Comparison of ENCODE assay signal across 12 cellular contexts in the genomic region with DNA sequence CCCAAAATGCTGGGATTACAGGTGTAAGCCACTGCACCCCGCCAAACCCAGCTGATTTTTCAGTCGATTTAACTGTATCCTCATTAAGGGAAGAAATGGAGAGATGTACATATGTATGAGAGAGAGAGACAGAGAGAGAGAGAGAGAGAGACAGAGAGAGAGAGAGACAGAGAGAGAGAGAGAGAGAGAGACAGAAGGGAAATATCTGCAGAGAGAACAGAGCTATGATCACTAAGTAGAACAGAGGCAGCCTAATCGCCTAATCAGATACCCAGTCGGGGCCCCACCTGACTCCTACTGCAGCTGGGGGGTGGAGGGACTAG.
DNase-seq lines count a peak whose midpoint lies in the region; ATAC-seq and TF ChIP-seq lines count a peak whose summit lies in the region.
"Had no signal": no experiment of that assay in that cellular context is flagged by ENCODE, and none has a peak within 500 bp of the region (broad histone marks: within the 10 kb centered on the region; RNA-seq: fewer than 3 reads in every experiment).

No MANE protein-coding gene starts in this region.

- H3K36me3 ChIP-seq in CD8-positive, alpha-beta T cell (ENCODE audit: insufficient read depth, low read length): no peaks in the 10 kb centered on the region
- H3K36me3 ChIP-seq in HUES6 (ENCODE audit: control insufficient read depth, insufficient read depth, low read length) (no peaks in the 10 kb centered on the region), neural cell (ENCODE audit: insufficient read depth, low read length) (no peaks in the 10 kb centered on the region), ascending aorta (no peaks in the 10 kb centered on the region)
- H3K36me3 ChIP-seq: SJSA1, spleen had no signal

- no peaks in the 10 kb centered on the region for H3F3A ChIP-seq in neural cell (ENCODE audit: insufficient read depth, low read length, poor library complexity, severe bottlenecking)

- H3K36me3 Mint-ChIP-seq in CD8-positive, alpha-beta T cell: no peaks in the 10 kb centered on the region
- no peaks in the 10 kb centered on the region for H3K36me3 Mint-ChIP-seq in endothelial cell (ENCODE audit: low read depth, unreplicated experiment)
- no peaks in the 10 kb centered on the region for H3K36me3 Mint-ChIP-seq in activated CD8-positive, alpha-beta memory T cell treated with anti-CD3 and anti-CD28 coated beads, Interleukin-2, amount 10 ng/mL, durations not matched to agents 7 days and 5 days
- H3K36me3 Mint-ChIP-seq: activated naive CD4-positive, alpha-beta T cell treated with anti-CD3 and anti-CD28 coated beads, Interleukin-2, amount 50 U/mL, for 72 hours had no signal

- peak overlapping the region; percentile 52 for H3K4me2 ChIP-seq in neural cell (ENCODE audit: low read length)

- no peak for TF ChIP-seq EP300 in neural cell (conservative IDR thresholded peaks at IDR 0.05; ENCODE audit: poor library complexity, severe bottlenecking)

- no peak for DNase-seq in CD8-positive, alpha-beta T cell
- no peak for DNase-seq in endothelial cell (ENCODE audit: low spot score)
- no peak for DNase-seq in GM13976 (ENCODE audit: low spot score)
- no peak for DNase-seq in activated CD8-positive, alpha-beta memory T cell treated with anti-CD3 and anti-CD28 coated beads, Interleukin-2, amount 10 ng/mL, durations not matched to agents 7 days and 5 days
- no peak for DNase-seq in ascending aorta (ENCODE audit: low spot score in 2 of 2)
- no peak for DNase-seq in GM03348 (ENCODE audit: low spot score)
- DNase-seq: activated CD4-positive, CD25-positive, alpha-beta regulatory T cell treated with anti-CD3 and anti-CD28 coated beads, Interleukin-2, amount 50 U/mL, for 72 hours; spleen had no signal

- H2AFZ ChIP-seq in neural cell (ENCODE audit: low read depth, low read length): peak overlapping the region; percentile 97

- H3K27ac ChIP-seq in CD8-positive, alpha-beta T cell (ENCODE audit: low read depth, low read length): no peak overlapping the region
- H3K27ac ChIP-seq in HUES6 (ENCODE audit: low read depth, low read length) (no peak overlapping the region), neural cell (ENCODE audit: low read length) (peak overlapping the region; percentile 90), ascending aorta (no peak overlapping the region)
- H3K27ac ChIP-seq: SJSA1, spleen had no signal

- H3K9me3 Mint-ChIP-seq in CD8-positive, alpha-beta T cell: no peaks in the 10 kb centered on the region
- H3K9me3 Mint-ChIP-seq in endothelial cell (ENCODE audit: unreplicated experiment): no peaks in the 10 kb centered on the region
- H3K9me3 Mint-ChIP-seq in activated CD8-positive, alpha-beta memory T cell treated with anti-CD3 and anti-CD28 coated beads, Interleukin-2, amount 10 ng/mL, durations not matched to agents 7 days and 5 days (ENCODE audit: low read depth): no peaks in the 10 kb centered on the region
- H3K9me3 Mint-ChIP-seq: activated naive CD4-positive, alpha-beta T cell treated with anti-CD3 and anti-CD28 coated beads, Interleukin-2, amount 50 U/mL, for 72 hours had no signal

- no peak for TF ChIP-seq RAD21 in neural cell (conservative IDR thresholded peaks at IDR 0.05)

- CTCF ChIA-PET in CD8-positive, alpha-beta T cell (lab: Charles Lee): no interaction called here
- CTCF ChIA-PET in activated CD8-positive, alpha-beta memory T cell treated with anti-CD3 and anti-CD28 coated beads, Interleukin-2, amount 10 ng/mL, durations not matched to agents 7 days and 5 days (lab: Charles Lee): no interaction called here

- H3K9ac ChIP-seq in HUES6 (ENCODE audit: low read length): no peak overlapping the region
- peak overlapping the region; percentile 77 for H3K9ac ChIP-seq in neural cell (ENCODE audit: low read length)

- peaks cover 14% of the 10 kb centered on the region for H3K4me1 Mint-ChIP-seq in CD8-positive, alpha-beta T cell (ENCODE audit: low read depth)
- H3K4me1 Mint-ChIP-seq in endothelial cell (ENCODE audit: unreplicated experiment): peaks cover 10% of the 10 kb centered on the region
- no peaks in the 10 kb centered on the region for H3K4me1 Mint-ChIP-seq in activated CD8-positive, alpha-beta memory T cell treated with anti-CD3 and anti-CD28 coated beads, Interleukin-2, amount 10 ng/mL, durations not matched to agents 7 days and 5 days

- H3K9me2 ChIP-seq in neural cell (ENCODE audit: insufficient read depth, low read length): no peaks in the 10 kb centered on the region

- peak overlapping the region; percentile 42 for H3K4me3 Mint-ChIP-seq in CD8-positive, alpha-beta T cell
- H3K4me3 Mint-ChIP-seq in endothelial cell (ENCODE audit: unreplicated experiment): peak overlapping the region; percentile 71
- H3K4me3 Mint-ChIP-seq in activated CD8-positive, alpha-beta memory T cell treated with anti-CD3 and anti-CD28 coated beads, Interleukin-2, amount 10 ng/mL, durations not matched to agents 7 days and 5 days: no peak overlapping the region

- no peaks in the 10 kb centered on the region for H3K79me2 ChIP-seq in neural cell (replicated peaks; ENCODE audit: insufficient read depth, low read length)

- H3K9me3 ChIP-seq in CD8-positive, alpha-beta T cell (ENCODE audit: low read length): no peaks in the 10 kb centered on the region
- H3K9me3 ChIP-seq in HUES6 (ENCODE audit: control insufficient read depth, insufficient read depth, low read depth, low read length) (no peaks in the 10 kb centered on the region), neural cell (ENCODE audit: low read length) (no peaks in the 10 kb centered on the region), ascending aorta (no peaks in the 10 kb centered on the region)
- H3K9me3 ChIP-seq: SJSA1 had no signal

- TF ChIP-seq CTCF in CD8-positive, alpha-beta T cell (IDR thresholded peaks at IDR 0.05): no peak
- no peak for TF ChIP-seq CTCF in endothelial cell (IDR thresholded peaks at IDR 0.05; ENCODE audit: unreplicated experiment)
- TF ChIP-seq CTCF in neural cell (IDR thresholded peaks at IDR 0.05; ENCODE audit: poor library complexity, severe bottlenecking): no peak
- TF ChIP-seq CTCF in GM13976 (IDR thresholded peaks at IDR 0.05; ENCODE audit: borderline replicate concordance, control extremely low read depth, extremely low read depth, insufficient read depth, missing control alignments): no peak
- no peak for TF ChIP-seq CTCF in ascending aorta (IDR thresholded peaks at IDR 0.05)

- in situ Hi-C loops in GM13976 (cut with MboI; ENCODE audit: low sequenced_read_pairs, unreplicated experiment): no loop called here

- POLR2A ChIA-PET in CD8-positive, alpha-beta T cell (lab: Charles Lee): no interaction called here

- peaks cover 48% of the 10 kb centered on the region for H3K27me3 Mint-ChIP-seq in CD8-positive, alpha-beta T cell (ENCODE audit: low read depth)
- H3K27me3 Mint-ChIP-seq in endothelial cell (ENCODE audit: unreplicated experiment): peaks cover 11% of the 10 kb centered on the region
- peaks cover 45% of the 10 kb centered on the region for H3K27me3 Mint-ChIP-seq in activated CD8-positive, alpha-beta memory T cell treated with anti-CD3 and anti-CD28 coated beads, Interleukin-2, amount 10 ng/mL, durations not matched to agents 7 days and 5 days

- no peak overlapping the region for H3K27ac Mint-ChIP-seq in CD8-positive, alpha-beta T cell
- no peak overlapping the region for H3K27ac Mint-ChIP-seq in endothelial cell (ENCODE audit: unreplicated experiment)
- no peak overlapping the region for H3K27ac Mint-ChIP-seq in activated CD8-positive, alpha-beta memory T cell treated with anti-CD3 and anti-CD28 coated beads, Interleukin-2, amount 10 ng/mL, durations not matched to agents 7 days and 5 days
- H3K27ac Mint-ChIP-seq: activated naive CD4-positive, alpha-beta T cell treated with anti-CD3 and anti-CD28 coated beads, Interleukin-2, amount 50 U/mL, for 72 hours had no signal

- H3K4me3 ChIP-seq in CD8-positive, alpha-beta T cell (ENCODE audit: low read depth, low read length): no peak overlapping the region
- H3K4me3 ChIP-seq in HUES6 (ENCODE audit: low read depth, low read length): peak overlapping the region; percentile 73
- H3K4me3 ChIP-seq in neural cell (ENCODE audit: low read length): peak overlapping the region; percentile 75
- peak overlapping the region in 1 of 2 donors; percentile 62 for H3K4me3 ChIP-seq in ascending aorta
- H3K4me3 ChIP-seq: SJSA1 had no signal

- H3K27me3 ChIP-seq in CD8-positive, alpha-beta T cell (ENCODE audit: insufficient read depth, low read length): peaks cover 7% of the 10 kb centered on the region
- peaks cover 37% of the 10 kb centered on the region for H3K27me3 ChIP-seq in HUES6 (ENCODE audit: control insufficient read depth, insufficient read depth, low read length)
- H3K27me3 ChIP-seq in neural cell (ENCODE audit: insufficient read depth, low read depth, low read length): no peaks in the 10 kb centered on the region
- no peaks in the 10 kb centered on the region for H3K27me3 ChIP-seq in ascending aorta

- intact Hi-C loops in CD8-positive, alpha-beta T cell (cut with DNase I, micrococcal nuclease): no loop called here
- intact Hi-C loops in ascending aorta (cut with DNase I): no loop called here

- H3K4me1 ChIP-seq in CD8-positive, alpha-beta T cell (ENCODE audit: insufficient read depth, low read length): peaks cover 7% of the 10 kb centered on the region
- H3K4me1 ChIP-seq in HUES6 (ENCODE audit: control insufficient read depth, insufficient read depth, low read length) (no peaks in the 10 kb centered on the region), ascending aorta (peaks cover 0 to 7% of the 10 kb centered on the region in 2 donors)

- no peaks in the 10 kb centered on the region for H4K20me1 ChIP-seq in neural cell (ENCODE audit: insufficient read depth)

- no peak for ATAC-seq in CD8-positive, alpha-beta T cell
- no peak for ATAC-seq in activated CD8-positive, alpha-beta memory T cell treated with anti-CD3 and anti-CD28 coated beads, Interleukin-2, amount 10 ng/mL, durations not matched to agents 7 days and 5 days

TF ChIP-seq in neural cell, 6 proteins besides CTCF, POLR2A, EP300 and RAD21 (continues in another document):
- TF ChIP-seq POLR2AphosphoS5 (IDR thresholded peaks at IDR 0.05) (no peak), MXI1 (conservative IDR thresholded peaks at IDR 0.05; ENCODE audit: poor library complexity, severe bottlenecking) (no peak), TAF1 (IDR thresholded peaks at IDR 0.05; ENCODE audit: low read depth) (no peak), SMC3 (conservative IDR thresholded peaks at IDR 0.05; ENCODE audit: poor library complexity) (no peak), EZH2 (IDR thresholded peaks at IDR 0.05; ENCODE audit: borderline replicate concordance, insufficient read depth, low read length, poor library complexity, severe bottlenecking) (no peak)
